8 cellular contexts compared by ENCODE assay signal in genomic region chr9:69122391-69123141, GRCh38. TPM values are rescaled to one million over a fixed set of nuclear protein-coding genes. Genes with fewer than 3 reads are reported as not detected.
DNase-seq lines count a peak whose midpoint lies in the region; ATAC-seq, FAIRE-seq and TF ChIP-seq lines count a peak whose summit lies in the region.

No MANE protein-coding gene starts in this region.

- CTCF ChIA-PET in activated CD4-positive, alpha-beta memory T cell treated with anti-CD3 and anti-CD28 coated beads, Interleukin-2, amount 10 ng/mL, durations not matched to agents 7 days and 5 days (lab: Charles Lee), result interaction anchor here (0.8 to 2.5 kb wide), 7 partner anchors 8 to 87 kb away, joined by 3 to 20 read pairs (median 4); partner anchors contain the start of gene FXN

- no peaks in the 10 kb centered on the region for H3K36me3 Mint-ChIP-seq in activated CD4-positive, alpha-beta memory T cell treated with anti-CD3 and anti-CD28 coated beads, Interleukin-2, amount 10 ng/mL, durations not matched to agents 7 days and 5 days (ENCODE audit: low read depth)

- POLR2A ChIA-PET in activated CD4-positive, alpha-beta memory T cell treated with anti-CD3 and anti-CD28 coated beads, Interleukin-2, amount 10 ng/mL, durations not matched to agents 7 days and 5 days (lab: Charles Lee), result interaction anchor here (0.8 to 2.1 kb wide), 4 partner anchors 8 to 69 kb away, joined by 3 to 7 read pairs (median 4); no protein-coding TSS in a partner anchor

- H3K4me1 Mint-ChIP-seq in activated CD4-positive, alpha-beta memory T cell treated with anti-CD3 and anti-CD28 coated beads, Interleukin-2, amount 10 ng/mL, durations not matched to agents 7 days and 5 days, result peaks cover 17% of the 10 kb centered on the region

- TF ChIP-seq CTCF in pancreas (IDR thresholded peaks at IDR 0.05), result no peak

- peak overlapping the region; percentile 87 for H3K4me3 Mint-ChIP-seq in activated CD4-positive, alpha-beta memory T cell treated with anti-CD3 and anti-CD28 coated beads, Interleukin-2, amount 10 ng/mL, durations not matched to agents 7 days and 5 days

- no peaks in the 10 kb centered on the region for H3K9me3 Mint-ChIP-seq in activated CD4-positive, alpha-beta memory T cell treated with anti-CD3 and anti-CD28 coated beads, Interleukin-2, amount 10 ng/mL, durations not matched to agents 7 days and 5 days

- H3K36me3 ChIP-seq in HUES48 (ENCODE audit: control insufficient read depth, insufficient read depth, low read length) (no peaks in the 10 kb centered on the region), pancreas (no peaks in the 10 kb centered on the region)

- H3K9me3 ChIP-seq in HUES48 (ENCODE audit: control insufficient read depth, insufficient read depth, low read length) (no peaks in the 10 kb centered on the region), pancreas (no peaks in the 10 kb centered on the region)

- DNase-seq in EL, result peak; percentile 88
- DNase-seq in activated CD4-positive, alpha-beta memory T cell treated with anti-CD3 and anti-CD28 coated beads, Interleukin-2, amount 10 ng/mL, durations not matched to agents 7 days and 5 days, result no peak
- no peak for DNase-seq in Right ventricle myocardium superior
- DNase-seq in pancreas, result peak in 3 of 6 donors; percentile 31 to 48 (median 39)
- no peak for DNase-seq in MV-4-11 (lab: John Stamatoyannopoulos, UW)
- DNase-seq in GM19240 (ENCODE audit: insufficient read length, low spot score), result no peak

- H3K4me3 ChIP-seq in HUES48 (ENCODE audit: low read depth, low read length) (peak overlapping the region; percentile 83), pancreas (peak overlapping the region; percentile 84 to 94 (median 88))

- no peak for FAIRE-seq in pancreas (lab: Jason Lieb, UNC)

- peaks cover 5% of the 10 kb centered on the region for H3K27me3 Mint-ChIP-seq in activated CD4-positive, alpha-beta memory T cell treated with anti-CD3 and anti-CD28 coated beads, Interleukin-2, amount 10 ng/mL, durations not matched to agents 7 days and 5 days

- peak overlapping the region; percentile 100 for H3K27ac ChIP-seq in HUES48 (ENCODE audit: low read depth, low read length)
- peak overlapping the region; percentile 95 to 99 (median 98) for H3K27ac ChIP-seq in pancreas

- H3K27me3 ChIP-seq in HUES48 (ENCODE audit: control insufficient read depth, insufficient read depth, low read length), result no peaks in the 10 kb centered on the region
- no peaks in the 10 kb centered on the region for H3K27me3 ChIP-seq in pancreas

- peak overlapping the region; percentile 87 for H3K9ac ChIP-seq in HUES48 (ENCODE audit: low read depth, low read length)

- no peak overlapping the region for H3K27ac Mint-ChIP-seq in activated CD4-positive, alpha-beta memory T cell treated with anti-CD3 and anti-CD28 coated beads, Interleukin-2, amount 10 ng/mL, durations not matched to agents 7 days and 5 days

- WGBS in pancreas, 2 donors, result 5 to 6% methylated on average over 26 of the region's 26 CpGs

- H3K4me1 ChIP-seq in HUES48 (ENCODE audit: control insufficient read depth, insufficient read depth, low read length), result peaks cover 16% of the 10 kb centered on the region
- peaks cover 4 to 8% (median 5%) of the 10 kb centered on the region in 3 donors for H3K4me1 ChIP-seq in pancreas

- intact Hi-C loops in Right ventricle myocardium superior (cut with DNase I) (loop anchor here (5.0 kb wide), 2 partner anchors 70 kb away; no protein-coding TSS in a partner anchor), pancreas (cut with DNase I) (no loop called here)

- ATAC-seq in Right ventricle myocardium superior (ENCODE audit: poor library complexity) (peak; percentile 21), pancreas (peak; percentile 4 to 39 (median 26)), HG03460 (IDR thresholded peaks at IDR 0.05; ENCODE audit: unreplicated experiment) (no peak)

RNA-seq across cellular contexts. Expression of gene TJP2, which starts 51.5 kb away (rescaled TPM):
- 10 to 100 TPM; 37.2 to 37.9 TPM for total RNA-seq in activated CD4-positive, alpha-beta memory T cell treated with anti-CD3 and anti-CD28 coated beads, Interleukin-2, amount 10 ng/mL, durations not matched to agents 7 days and 5 days
- total RNA-seq in Right ventricle myocardium superior (116 TPM), pancreas (10 to 100 TPM; 29.1 to 70.3 (median 33.4) TPM)
- 10 to 100 TPM; 24.1 to 29.8 TPM for polyA plus RNA-seq in pancreas
